13 cellular contexts compared by ENCODE assay signal in the genomic region with DNA sequence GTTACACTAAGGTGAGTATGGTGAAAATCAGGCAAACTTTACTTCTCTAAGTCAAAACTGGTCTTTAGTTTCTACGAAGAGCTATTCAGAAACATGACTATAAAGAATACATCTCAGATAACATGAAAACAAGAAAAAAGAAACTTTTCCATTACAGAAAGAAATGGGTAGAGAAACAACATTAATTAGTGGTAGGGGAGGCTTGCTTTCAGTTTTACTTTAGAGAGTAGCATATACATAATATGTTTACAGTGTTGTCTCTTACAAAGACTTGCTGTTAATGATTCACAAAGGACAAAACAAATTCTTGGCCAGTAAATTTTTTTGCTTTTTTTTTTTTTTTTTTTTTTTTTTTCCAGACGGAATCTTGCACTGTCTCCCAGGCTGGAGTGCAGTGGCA. TPM values are rescaled to one million over a fixed set of nuclear protein-coding genes. Genes with fewer than 3 reads are reported as not detected.
DNase-seq lines count a peak whose midpoint lies in the region; ATAC-seq, FAIRE-seq and TF ChIP-seq lines count a peak whose summit lies in the region.
"Had no signal": no experiment of that assay in that cellular context is flagged by ENCODE, and none has a peak within 500 bp of the region (broad histone marks: within the 10 kb centered on the region; RNA-seq: fewer than 3 reads in every experiment).

No MANE protein-coding gene starts in this region.

- POLR2A ChIA-PET in A673 (lab: Charles Lee; ENCODE audit: low non-redundant PET) (no interaction called here), WTC11 (lab: Charles Lee) (no interaction called here), HepG2 (lab: Yijun Ruan, JAX) (no interaction called here)

- no peaks in the 10 kb centered on the region for H3K27me3 Mint-ChIP-seq in WTC11 (ENCODE audit: low read depth)

- no peak overlapping the region for H3K4ac ChIP-seq in neuronal stem cell (ENCODE audit: low read length)

- 87% methylated on average over 2 of the region's 2 CpGs for WGBS in HepG2 (ENCODE audit: low lambda C conversion rate)
- WGBS in neuronal stem cell (ENCODE audit: extremely low coverage in 2 of 2, insufficient read length in 2 of 2, insufficient replicate concordance in 1 of 2), 2 donors = no CpG with 5 or more reads among the region's 2 CpGs

- H3K79me2 ChIP-seq in HepG2 (ENCODE audit: insufficient read depth, low read length) = no peaks in the 10 kb centered on the region

- H2BK15ac ChIP-seq in neuronal stem cell (ENCODE audit: low read length) = no peak overlapping the region

- ATAC-seq in WTC11 (no peak), HepG2 (peak; percentile 19; the same call in 1 of the 3 replicates), HG02623 (IDR thresholded peaks at IDR 0.05; ENCODE audit: unreplicated experiment) (no peak)
- ATAC-seq: sciatic nerve had no signal

- CTCF ChIA-PET in A673 (lab: Charles Lee) = no interaction called here
- CTCF ChIA-PET in WTC11 (lab: Charles Lee) = no interaction called here
- CTCF ChIA-PET in HepG2 (lab: Yijun Ruan, JAX; ENCODE audit: low intra/inter-chr PET ratio, low total read pairs) = no interaction called here

- no peak overlapping the region for H2BK12ac ChIP-seq in neuronal stem cell (ENCODE audit: low read length)

- H3K4me1 ChIP-seq in A673 (ENCODE audit: insufficient read depth, low read length, poor library complexity, severe bottlenecking) (no peaks in the 10 kb centered on the region), HepG2 (ENCODE audit: insufficient read depth, low read length) (no peaks in the 10 kb centered on the region), neuronal stem cell (ENCODE audit: control insufficient read depth in 2 of 2, insufficient read depth in 1 of 2, low read depth in 1 of 2, low read length in 2 of 2) (peaks cover 0 to 2% of the 10 kb centered on the region in 2 donors)

- no peak overlapping the region for H3K4me3 Mint-ChIP-seq in WTC11

- no peak for FAIRE-seq in HepG2 (lab: Jason Lieb, UNC)
- FAIRE-seq: frontal cortex, keratinocyte had no signal

- no peak overlapping the region for H2BK5ac ChIP-seq in neuronal stem cell (ENCODE audit: low read length)

- TF ChIP-seq CTCF in A673 (conservative IDR thresholded peaks at IDR 0.05; ENCODE audit: low read depth, low read length) (no peak), GM10266 (IDR thresholded peaks at IDR 0.05; ENCODE audit: control insufficient read depth, insufficient read depth, low read depth, missing control alignments) (no peak), WTC11 (IDR thresholded peaks at IDR 0.05) (no peak), HepG2 (CRISPR knock-in tag; IDR thresholded peaks at IDR 0.05) (no peak)

- H2BK120ac ChIP-seq in neuronal stem cell (ENCODE audit: low read depth, low read length) = no peak overlapping the region

- TF ChIP-seq EP300 in HepG2 (IDR thresholded peaks at IDR 0.05; ENCODE audit: low read depth in 2 of 2, low read length in 2 of 2) (no peak), HepG2 (CRISPR knock-in tag; IDR thresholded peaks at IDR 0.05; ENCODE audit: borderline replicate concordance) (no peak)

- H3K4me2 ChIP-seq in HepG2 (ENCODE audit: low read depth, low read length) (no peak overlapping the region), neuronal stem cell (ENCODE audit: insufficient read depth, low read length, poor library complexity, severe bottlenecking) (no peak overlapping the region)

- H3K23ac ChIP-seq in neuronal stem cell (ENCODE audit: low read depth, low read length, poor library complexity) = no peak overlapping the region

- H4K8ac ChIP-seq in neuronal stem cell (ENCODE audit: low read depth, low read length) = no peak overlapping the region

- H3K27me3 ChIP-seq in A673 (replicated peaks; ENCODE audit: insufficient read depth, low read depth, low read length, poor library complexity) (no peaks in the 10 kb centered on the region), HepG2 (ENCODE audit: control insufficient read depth in 1 of 2, insufficient read depth in 2 of 2, low read length in 2 of 2) (no peaks in the 10 kb centered on the region), neuronal stem cell (ENCODE audit: control insufficient read depth in 3 of 3, insufficient read depth in 3 of 3, low read depth in 1 of 3, low read length in 3 of 3) (no peaks in the 10 kb centered on the region)

- peak overlapping the region; percentile 63; the same call in 1 of the 2 replicates for H3K27ac Mint-ChIP-seq in WTC11

- no peak overlapping the region for H3K27ac ChIP-seq in A673 (ENCODE audit: low read depth, low read length, poor library complexity, severe bottlenecking)
- peak overlapping the region; percentile 31 for H3K27ac ChIP-seq in HepG2 (ENCODE audit: extremely low read length, insufficient read depth, low read length)
- no peak overlapping the region for H3K27ac ChIP-seq in neuronal stem cell (replicated peaks; ENCODE audit: low read length)

- H3K79me1 ChIP-seq in neuronal stem cell (ENCODE audit: low read depth, low read length) = no peaks in the 10 kb centered on the region

- no peak overlapping the region for H4K91ac ChIP-seq in neuronal stem cell (ENCODE audit: low read depth, low read length, poor library complexity)

- H2AFZ ChIP-seq in HepG2 (ENCODE audit: low read length) (no peak overlapping the region), neuronal stem cell (ENCODE audit: low read length) (no peak overlapping the region)

- H3K14ac ChIP-seq in neuronal stem cell (ENCODE audit: low read length) = no peak overlapping the region

- peaks cover 26% of the 10 kb centered on the region for H3K36me3 ChIP-seq in A673 (ENCODE audit: insufficient read depth, low read length, poor library complexity, severe bottlenecking)
- peaks cover 3 to 38% of the 10 kb centered on the region in 2 experiments; a peak in 4 of 5 replicates for H3K36me3 ChIP-seq in HepG2 (replicated peaks in 1 of 2; ENCODE audit: control insufficient read depth in 1 of 2, insufficient read depth in 2 of 2, low read length in 2 of 2)
- H3K36me3 ChIP-seq in neuronal stem cell (replicated peaks in 1 of 2; ENCODE audit: control insufficient read depth in 2 of 2, insufficient read depth in 2 of 2, low read length in 2 of 2) = peaks cover 4 to 95% of the 10 kb centered on the region in 2 donors

- DNase-seq in A673 (ENCODE audit: low spot score) (no peak), GM10266 (ENCODE audit: extremely low spot score) (peak; percentile 14), WTC11 (ENCODE audit: low spot score) (no peak), HepG2 (ENCODE audit: low spot score) (no peak), SW 1271 (lab: John Stamatoyannopoulos, UW) (no peak), hypothalamus (lab: John Stamatoyannopoulos, UW) (no peak), neuronal stem cell (ENCODE audit: low spot score) (no peak)
- DNase-seq: effector CD4-positive, alpha-beta T cell; NCI-H1092 had no signal

- peaks cover 54% of the 10 kb centered on the region for H3K36me3 Mint-ChIP-seq in WTC11

- intact Hi-C loops in A673 (cut with micrococcal nuclease; ENCODE audit: unreplicated experiment) = no loop called here
- intact Hi-C loops in HepG2 (cut with micrococcal nuclease; ENCODE audit: unreplicated experiment) = no loop called here

- no peak overlapping the region for H3K18ac ChIP-seq in neuronal stem cell (ENCODE audit: low read length)

- TF ChIP-seq POLR2A in HepG2 (IDR thresholded peaks at IDR 0.05; ENCODE audit: insufficient read depth in 1 of 2, low read depth in 2 of 2, low read length in 2 of 2) = no peak

- H3K9me3 Mint-ChIP-seq in WTC11 = no peaks in the 10 kb centered on the region

- no peak overlapping the region for H3K4me3 ChIP-seq in A673 (ENCODE audit: low read depth, low read length, poor library complexity, severe bottlenecking)
- H3K4me3 ChIP-seq in HepG2 (replicated peaks in 1 of 3; ENCODE audit: insufficient read depth in 1 of 3, low read depth in 2 of 3, low read length in 3 of 3) = no peak overlapping the region
- no peak overlapping the region for H3K4me3 ChIP-seq in neuronal stem cell (ENCODE audit: low read length in 2 of 2)

- H3K4me1 Mint-ChIP-seq in WTC11 = no peaks in the 10 kb centered on the region

- H2AK5ac ChIP-seq in neuronal stem cell (ENCODE audit: low read depth, low read length) = no peak overlapping the region

- H3K9ac ChIP-seq in HepG2 (ENCODE audit: insufficient read depth, low read depth, low read length) (no peak overlapping the region), neuronal stem cell (ENCODE audit: low read depth, low read length, poor library complexity) (no peak overlapping the region)

- in situ Hi-C loops in HepG2 (cut with HindIII; ENCODE audit: extremely low pct_ligation_motif_present, low pct_unique_long_range_greater_than_20kb) = no loop called here

- no peak for TF ChIP-seq RAD21 in HepG2 (CRISPR knock-in tag; IDR thresholded peaks at IDR 0.05)

- H4K20me1 ChIP-seq in HepG2 (ENCODE audit: insufficient read depth, low read length) = no peaks in the 10 kb centered on the region

- H3K9me3 ChIP-seq in A673 (ENCODE audit: low read depth, low read length, poor library complexity, severe bottlenecking) = no peaks in the 10 kb centered on the region
- no peaks in the 10 kb centered on the region for H3K9me3 ChIP-seq in HepG2 (ENCODE audit: low read length)
- no peaks in the 10 kb centered on the region for H3K9me3 ChIP-seq in neuronal stem cell (replicated peaks in 1 of 2; ENCODE audit: control insufficient read depth in 2 of 2, insufficient read depth in 1 of 2, low read depth in 1 of 2, low read length in 2 of 2)

- BruUV-seq in A673 (replicated peaks; lab: Mats Ljungman, UMichigan) = TSS peak; percentile 17
- BruUV-seq in HepG2 (replicated peaks; lab: Mats Ljungman, UMichigan) = no TSS peak

RNA-seq across cellular contexts. Expression of gene CRLF3, which starts 34.2 kb away (rescaled TPM):
- total RNA-seq in A673 (2021) (14.9 and 17.9 TPM in 2 replicates), WTC11 (2021) (17.9 to 21.7 TPM (median 20.6 TPM) in 3 replicates), HepG2 (2016; rRNA removed; fragmentation: Illumina TruSeq; extraction: Trizol) (9.1 and 13.2 TPM in 2 replicates)
- total RNA-seq in HepG2 (2016; cell fraction: cytosol; rRNA removed; fragmentation: Illumina TruSeq; extraction: Trizol; ENCODE audit: low read depth) = 4.4 TPM in 2 replicates
- 9.8 and 12.3 TPM in 2 replicates for total RNA-seq in HepG2 (2016; cell fraction: insoluble cytoplasmic fraction; rRNA removed; fragmentation: Illumina TruSeq; extraction: Trizol)
- 5.1 and 5.6 TPM in 2 replicates for total RNA-seq in HepG2 (2016; cell fraction: membrane; rRNA removed; fragmentation: Illumina TruSeq; extraction: Trizol)
- total RNA-seq in HepG2 (2016; cell fraction: nucleus; rRNA removed; fragmentation: Illumina TruSeq; extraction: Trizol) = 4.1 and 6.0 TPM in 2 replicates
- polyA plus RNA-seq in HepG2 (2011; rRNA removed) = 4.9 and 6.4 TPM in 2 replicates
- 3.1 and 4.9 TPM in 2 replicates for polyA plus RNA-seq in HepG2 (2011; cell fraction: cytosol; rRNA removed)
- 2.0 and 2.6 TPM in 2 replicates for polyA plus RNA-seq in HepG2 (2011; cell fraction: nucleus; rRNA removed)
- polyA plus RNA-seq in HepG2 (2012) = 4.8 and 6.0 TPM in 2 replicates
- polyA plus RNA-seq in HepG2 (2016; cell fraction: cytosol; fragmentation: Illumina TruSeq; extraction: Trizol; ENCODE audit: low read depth) = 1.1 TPM in 2 replicates
- 10.7 and 11.8 TPM in 2 replicates for polyA plus RNA-seq in HepG2 (2016; cell fraction: insoluble cytoplasmic fraction; fragmentation: Illumina TruSeq; extraction: Trizol; ENCODE audit: low read depth)
- polyA plus RNA-seq in HepG2 (2016; cell fraction: membrane; fragmentation: Illumina TruSeq; extraction: Trizol; ENCODE audit: low read depth) = 2.6 and 2.7 TPM in 2 replicates
- polyA plus RNA-seq in HepG2 (2016; cell fraction: nucleus; fragmentation: Illumina TruSeq; extraction: Trizol; ENCODE audit: insufficient read depth, low read depth) = 7.0 and 7.4 TPM in 2 replicates
- 2.3 and 9.3 TPM in 2 replicates for polyA minus RNA-seq in HepG2 (2011; rRNA and poly(A)+ RNA removed; ENCODE audit: low replicate concordance)
- polyA minus RNA-seq in HepG2 (2011; cell fraction: cytosol; rRNA and poly(A)+ RNA removed) = 4.4 and 5.0 TPM in 2 replicates
- polyA minus RNA-seq in HepG2 (2011; cell fraction: nucleus; rRNA and poly(A)+ RNA removed) = 4.8 and 7.0 TPM in 2 replicates
- 11.6 TPM for polyA plus RNA-seq in neuronal stem cell (2013, experiment 1 of 2)
- 11.9 TPM for polyA plus RNA-seq in neuronal stem cell (2013, experiment 2 of 2)

RNA-seq across cellular contexts. Expression of gene ATAD5, which starts 41.5 kb away (rescaled TPM):
- total RNA-seq in A673 (2021) (17.4 and 19.0 TPM in 2 replicates), WTC11 (2021) (24.7 to 26.0 TPM (median 25.0 TPM) in 3 replicates), HepG2 (2016; rRNA removed; fragmentation: Illumina TruSeq; extraction: Trizol) (10.7 and 18.1 TPM in 2 replicates)
- 3.1 and 3.7 TPM in 2 replicates for total RNA-seq in HepG2 (2016; cell fraction: cytosol; rRNA removed; fragmentation: Illumina TruSeq; extraction: Trizol; ENCODE audit: low read depth)
- 10.6 and 18.0 TPM in 2 replicates for total RNA-seq in HepG2 (2016; cell fraction: insoluble cytoplasmic fraction; rRNA removed; fragmentation: Illumina TruSeq; extraction: Trizol)
- 4.3 and 4.4 TPM in 2 replicates for total RNA-seq in HepG2 (2016; cell fraction: membrane; rRNA removed; fragmentation: Illumina TruSeq; extraction: Trizol)
- total RNA-seq in HepG2 (2016; cell fraction: nucleus; rRNA removed; fragmentation: Illumina TruSeq; extraction: Trizol) = 20.1 and 22.3 TPM in 2 replicates
- 1.1 and 1.8 TPM in 2 replicates for polyA plus RNA-seq in HepG2 (2011; rRNA removed)
- 0.49 and 0.54 TPM in 2 replicates for polyA plus RNA-seq in HepG2 (2011; cell fraction: cytosol; rRNA removed)
- polyA plus RNA-seq in HepG2 (2011; cell fraction: nucleus; rRNA removed) = 1.6 and 1.7 TPM in 2 replicates
- polyA plus RNA-seq in HepG2 (2012) = 1.2 and 2.2 TPM in 2 replicates
- 0.09 and 0.11 TPM in 2 replicates for polyA plus RNA-seq in HepG2 (2016; cell fraction: cytosol; fragmentation: Illumina TruSeq; extraction: Trizol; ENCODE audit: low read depth)
- polyA plus RNA-seq in HepG2 (2016; cell fraction: insoluble cytoplasmic fraction; fragmentation: Illumina TruSeq; extraction: Trizol; ENCODE audit: low read depth) = 6.8 and 6.9 TPM in 2 replicates
- polyA plus RNA-seq in HepG2 (2016; cell fraction: membrane; fragmentation: Illumina TruSeq; extraction: Trizol; ENCODE audit: low read depth) = 0.26 and 0.35 TPM in 2 replicates
- 8.6 and 10.0 TPM in 2 replicates for polyA plus RNA-seq in HepG2 (2016; cell fraction: nucleus; fragmentation: Illumina TruSeq; extraction: Trizol; ENCODE audit: insufficient read depth, low read depth)
- polyA minus RNA-seq in HepG2 (2011; rRNA and poly(A)+ RNA removed; ENCODE audit: low replicate concordance) = 1.8 and 3.2 TPM in 2 replicates
- 3.2 and 4.7 TPM in 2 replicates for polyA minus RNA-seq in HepG2 (2011; cell fraction: cytosol; rRNA and poly(A)+ RNA removed)
- 12.1 and 15.1 TPM in 2 replicates for polyA minus RNA-seq in HepG2 (2011; cell fraction: nucleus; rRNA and poly(A)+ RNA removed)
- polyA plus RNA-seq in neuronal stem cell (2013, experiment 1 of 2) = 16.7 TPM
- 17.2 TPM for polyA plus RNA-seq in neuronal stem cell (2013, experiment 2 of 2)
